Comparison of ENCODE assay signal across 21 cellular contexts in the genomic region with DNA sequence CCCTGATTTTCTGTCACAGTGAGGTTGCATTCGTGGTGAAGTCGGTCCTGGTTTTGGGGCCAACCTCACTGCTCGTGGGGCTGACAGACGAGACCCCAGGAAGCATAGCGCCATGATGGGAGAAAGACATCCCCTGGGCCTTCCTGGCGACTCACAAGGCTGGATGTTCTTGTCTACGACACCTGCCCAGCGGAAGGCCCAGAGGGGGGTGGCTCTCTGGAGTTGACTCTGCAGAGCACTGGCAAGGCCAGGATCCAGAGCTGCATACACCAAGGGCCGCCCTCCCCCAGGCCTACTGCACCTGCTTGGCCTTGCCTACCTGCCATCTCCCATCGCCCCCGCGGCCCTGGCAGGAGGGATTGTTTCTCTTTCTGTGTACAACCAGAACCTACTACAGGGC.
"Had no signal": no experiment of that assay in that cellular context is flagged by ENCODE, and none has a peak within 500 bp of the region (broad histone marks: within the 10 kb centered on the region; RNA-seq: fewer than 3 reads in every experiment).

No MANE protein-coding gene starts in this region.

- DNase-seq: activated CD4-positive, alpha-beta memory T cell treated with anti-CD3 and anti-CD28 coated beads, Interleukin-2, amount 10 ng/mL, durations not matched to agents 7 days and 5 days; activated CD4-positive, alpha-beta T cell treated with anti-CD3 and anti-CD28 coated beads for 48 hours; activated CD4-positive, CD25-positive, alpha-beta regulatory T cell; activated CD8-positive, alpha-beta memory T cell treated with anti-CD3 and anti-CD28 coated beads, Interleukin-2, amount 10 ng/mL, durations not matched to agents 7 days and 5 days; activated naive CD4-positive, alpha-beta T cell treated with anti-CD3 and anti-CD28 coated beads for 36 hours; activated naive CD8-positive, alpha-beta T cell treated with anti-CD3 and anti-CD28 coated beads, Interleukin-2, amount 50 U/mL, for 24 hours; anterior cingulate cortex; central memory CD4-positive, alpha-beta T cell; colonic mucosa; gastrocnemius medialis; immature natural killer cell; left colon; lower lobe of right lung; natural killer cell; stimulated activated naive B cell treated with anti-CD40 and anti-IgM and Interleukin-4, amounts not matched to agents 10 μg/mL and 1 μg/mL and 100 μg/mL, for 72 hours; T-helper 1 cell; T1000 had no signal

- ATAC-seq: activated CD8-positive, alpha-beta memory T cell treated with anti-CD3 and anti-CD28 coated beads, Interleukin-2, amount 10 ng/mL, durations not matched to agents 7 days and 5 days; activated naive CD8-positive, alpha-beta T cell treated with anti-CD3 and anti-CD28 coated beads, Interleukin-2, amount 50 U/mL, for 24 hours; gastrocnemius medialis; heart left ventricle; left colon; lower lobe of right lung; natural killer cell; stimulated activated naive B cell treated with anti-CD40 and anti-IgM and Interleukin-4, amounts not matched to agents 10 μg/mL and 1 μg/mL and 100 μg/mL, for 72 hours had no signal

- H3K9me3 ChIP-seq: colonic mucosa, gastrocnemius medialis had no signal

- H3K4me3 ChIP-seq: colonic mucosa, gastrocnemius medialis, heart left ventricle, lower lobe of right lung, thoracic aorta, upper lobe of left lung had no signal

- H3K4me1 ChIP-seq: colonic mucosa, gastrocnemius medialis, heart left ventricle, lower lobe of right lung, parathyroid adenoma, upper lobe of left lung had no signal

- H3K27ac ChIP-seq: colonic mucosa, gastrocnemius medialis, heart left ventricle, lower lobe of right lung, parathyroid adenoma, thoracic aorta, upper lobe of left lung had no signal

- H3K36me3 ChIP-seq: colonic mucosa, gastrocnemius medialis, heart left ventricle, lower lobe of right lung, thoracic aorta, upper lobe of left lung had no signal

- H3K27me3 ChIP-seq: colonic mucosa, gastrocnemius medialis, upper lobe of left lung had no signal
